Comparison of ENCODE assay signal across 13 cellular contexts in the genomic region with DNA sequence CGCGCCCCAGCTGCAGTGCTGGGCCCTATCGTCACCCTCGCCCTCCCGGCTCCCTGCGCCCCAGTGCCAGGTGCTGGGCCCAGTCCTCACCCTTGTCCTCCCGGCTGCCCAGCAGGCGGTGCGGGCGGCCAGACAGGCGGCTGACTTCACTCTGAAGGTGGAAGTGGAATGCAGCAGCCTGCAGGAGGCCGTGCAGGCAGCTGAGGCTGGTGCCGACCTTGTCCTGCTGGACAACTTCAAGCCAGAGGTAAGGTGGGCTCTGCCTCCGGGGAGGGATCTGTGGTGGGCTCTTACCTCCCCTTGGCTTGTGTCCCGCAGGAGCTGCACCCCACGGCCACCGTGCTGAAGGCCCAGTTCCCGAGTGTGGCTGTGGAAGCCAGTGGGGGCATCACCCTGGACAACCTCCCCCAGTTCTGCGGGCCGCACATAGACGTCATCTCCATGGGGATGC. TPM values are rescaled to one million over a fixed set of nuclear protein-coding genes. Genes with fewer than 3 reads are reported as not detected.
DNase-seq lines count a peak whose midpoint lies in the region; ATAC-seq and TF ChIP-seq lines count a peak whose summit lies in the region.
"Had no signal": no experiment of that assay in that cellular context is flagged by ENCODE, and none has a peak within 500 bp of the region (broad histone marks: within the 10 kb centered on the region; RNA-seq: fewer than 3 reads in every experiment).

No MANE protein-coding gene starts in this region.

- H3K4me1 Mint-ChIP-seq in endothelial cell (ENCODE audit: unreplicated experiment) = no peaks in the 10 kb centered on the region

- peak overlapping the region; percentile 51 for H3K4me3 Mint-ChIP-seq in endothelial cell (ENCODE audit: unreplicated experiment)
- H3K4me3 Mint-ChIP-seq: B cell had no signal

- no peak overlapping the region for H4K91ac ChIP-seq in neuronal stem cell (ENCODE audit: low read depth, low read length, poor library complexity)

- H3K4ac ChIP-seq in neuronal stem cell (ENCODE audit: low read length) = peak overlapping the region; percentile 66

- no peaks in the 10 kb centered on the region for H4K20me1 ChIP-seq in BLaER1

- no peak overlapping the region for H2BK5ac ChIP-seq in neuronal stem cell (ENCODE audit: low read length)

- no peak overlapping the region for H3K27ac Mint-ChIP-seq in endothelial cell (ENCODE audit: unreplicated experiment)
- H3K27ac Mint-ChIP-seq: B cell had no signal

- no peaks in the 10 kb centered on the region for H3K27me3 ChIP-seq in BLaER1
- no peaks in the 10 kb centered on the region for H3K27me3 ChIP-seq in H7 (ENCODE audit: control insufficient read depth, insufficient read depth, low read length)
- H3K27me3 ChIP-seq in neuronal stem cell (ENCODE audit: control insufficient read depth in 3 of 3, insufficient read depth in 3 of 3, low read depth in 1 of 3, low read length in 3 of 3) = no peaks in the 10 kb centered on the region

- peak overlapping the region; percentile 28 for H3K18ac ChIP-seq in neuronal stem cell (ENCODE audit: low read length)

- peaks cover 41% of the 10 kb centered on the region for H3K9me3 ChIP-seq in BLaER1
- peaks cover 10 to 12% of the 10 kb centered on the region in 2 donors for H3K9me3 ChIP-seq in neuronal stem cell (replicated peaks in 1 of 2; ENCODE audit: control insufficient read depth in 2 of 2, insufficient read depth in 1 of 2, low read depth in 1 of 2, low read length in 2 of 2)
- H3K9me3 ChIP-seq: Caco-2 had no signal

- H3K36me3 Mint-ChIP-seq in endothelial cell (ENCODE audit: low read depth, unreplicated experiment) = peaks cover 16% of the 10 kb centered on the region
- H3K36me3 Mint-ChIP-seq: CD8-positive, alpha-beta memory T cell had no signal

- no peak overlapping the region for H2AFZ ChIP-seq in neuronal stem cell (ENCODE audit: low read length)

- H3K79me1 ChIP-seq in neuronal stem cell (ENCODE audit: low read depth, low read length) = peaks cover 14% of the 10 kb centered on the region

- H3K36me3 ChIP-seq in BLaER1 (peaks cover 39% of the 10 kb centered on the region), H7 (replicated peaks; ENCODE audit: control insufficient read depth, insufficient read depth, low read length) (peaks cover 7% of the 10 kb centered on the region), neuronal stem cell (replicated peaks in 1 of 2; ENCODE audit: control insufficient read depth in 2 of 2, insufficient read depth in 2 of 2, low read length in 2 of 2) (peaks cover 14 to 25% of the 10 kb centered on the region in 2 donors)

- H3K9ac ChIP-seq in BLaER1 (no peak overlapping the region), neuronal stem cell (ENCODE audit: low read depth, low read length, poor library complexity) (no peak overlapping the region)

- TF ChIP-seq CTCF in endothelial cell (IDR thresholded peaks at IDR 0.05; ENCODE audit: unreplicated experiment) = no peak

- H3K4me1 ChIP-seq in BLaER1 (peaks cover 75% of the 10 kb centered on the region), neuronal stem cell (ENCODE audit: control insufficient read depth in 2 of 2, insufficient read depth in 1 of 2, low read depth in 1 of 2, low read length in 2 of 2) (peaks cover 0 to 2% of the 10 kb centered on the region in 2 donors)

- H2AK5ac ChIP-seq in neuronal stem cell (ENCODE audit: low read depth, low read length) = no peak overlapping the region

- H3K4me2 ChIP-seq in BLaER1 = no peak overlapping the region
- H3K4me2 ChIP-seq in neuronal stem cell (ENCODE audit: insufficient read depth, low read length, poor library complexity, severe bottlenecking) = no peak overlapping the region

- peak overlapping the region; percentile 41 for H2BK12ac ChIP-seq in neuronal stem cell (ENCODE audit: low read length)

- H4K8ac ChIP-seq in neuronal stem cell (ENCODE audit: low read depth, low read length) = peak overlapping the region; percentile 43

- peaks cover 11% of the 10 kb centered on the region for H3K27me3 Mint-ChIP-seq in endothelial cell (ENCODE audit: unreplicated experiment)
- H3K27me3 Mint-ChIP-seq: B cell; CD8-positive, alpha-beta memory T cell had no signal

- no peak overlapping the region for H2BK15ac ChIP-seq in neuronal stem cell (ENCODE audit: low read length)

- peak; percentile 32 for DNase-seq in H7
- DNase-seq in endothelial cell (ENCODE audit: low spot score) = no peak
- DNase-seq in neuronal stem cell (ENCODE audit: low spot score) = no peak
- DNase-seq in DMS153 treated with DMSO at 0.1 percent for 48 hours (lab: John Stamatoyannopoulos, UW; ENCODE audit: unreplicated experiment) = no peak
- DNase-seq: Caco-2; CD8-positive, alpha-beta memory T cell; DMS53; GF-D8 had no signal

- H3K4me3 ChIP-seq in BLaER1 (no peak overlapping the region), H7 (ENCODE audit: insufficient read depth, low read depth, low read length) (no peak overlapping the region), neuronal stem cell (ENCODE audit: low read length in 2 of 2) (no peak overlapping the region)

- H3K9me3 Mint-ChIP-seq in endothelial cell (ENCODE audit: unreplicated experiment) = peaks cover 7% of the 10 kb centered on the region
- H3K9me3 Mint-ChIP-seq: CD8-positive, alpha-beta memory T cell had no signal

- H3K27ac ChIP-seq in BLaER1 (peak overlapping the region; percentile 46; the same call in 1 of the 2 replicates), neuronal stem cell (replicated peaks; ENCODE audit: low read length) (no peak overlapping the region)

- no CpG with 5 or more reads among the region's 21 CpGs for WGBS in neuronal stem cell (ENCODE audit: extremely low coverage in 2 of 2, insufficient read length in 2 of 2, insufficient replicate concordance in 1 of 2), 2 donors

- no peak overlapping the region for H2BK120ac ChIP-seq in neuronal stem cell (ENCODE audit: low read depth, low read length)

- peak overlapping the region; percentile 73 for H3K23ac ChIP-seq in neuronal stem cell (ENCODE audit: low read depth, low read length, poor library complexity)

- H3K14ac ChIP-seq in neuronal stem cell (ENCODE audit: low read length) = peak overlapping the region; percentile 82

- no peak for ATAC-seq in HG03469 (IDR thresholded peaks at IDR 0.05; ENCODE audit: unreplicated experiment)
- no peak for ATAC-seq in GM21576 (IDR thresholded peaks at IDR 0.05; ENCODE audit: unreplicated experiment)
- ATAC-seq: HCT116 had no signal

RNA-seq across cellular contexts. Expression of gene QPRT, which starts 17.9 kb away (rescaled TPM):
- total RNA-seq in H7 (2014; rRNA removed; shearing (Covaris generic)) = 165 and 173 TPM in 2 replicates
- 30.4 TPM for total RNA-seq in endothelial cell (ENCODE audit: unreplicated experiment)
- polyA plus RNA-seq in neuronal stem cell (2013, experiment 1 of 2) = 165 TPM
- 168 TPM for polyA plus RNA-seq in neuronal stem cell (2013, experiment 2 of 2)

RNA-seq across cellular contexts. Expression of gene SPN, which starts 33.9 kb away (rescaled TPM):
- 0.48 and 0.59 TPM in 2 replicates for total RNA-seq in H7 (2014; rRNA removed; shearing (Covaris generic))
- total RNA-seq in endothelial cell (ENCODE audit: unreplicated experiment) = 1.5 TPM
- polyA plus RNA-seq in neuronal stem cell (2013, experiment 1 of 2) = 0.25 TPM
- polyA plus RNA-seq in neuronal stem cell (2013, experiment 2 of 2) = 0.17 TPM
- total RNA-seq: Caco-2 had no signal

RNA-seq across cellular contexts. Expression of gene C16orf54, which starts 48.9 kb away (rescaled TPM):
- total RNA-seq in H7 (2014; rRNA removed; shearing (Covaris generic)) = not detected in 2 replicates
- not detected for total RNA-seq in endothelial cell (ENCODE audit: unreplicated experiment)
- not detected for polyA plus RNA-seq in neuronal stem cell (2013, experiment 1 of 2)
- polyA plus RNA-seq in neuronal stem cell (2013, experiment 2 of 2) = not detected
- total RNA-seq: Caco-2 had no signal
